Comparison of ENCODE assay signal across 8 cellular contexts in the genomic region with DNA sequence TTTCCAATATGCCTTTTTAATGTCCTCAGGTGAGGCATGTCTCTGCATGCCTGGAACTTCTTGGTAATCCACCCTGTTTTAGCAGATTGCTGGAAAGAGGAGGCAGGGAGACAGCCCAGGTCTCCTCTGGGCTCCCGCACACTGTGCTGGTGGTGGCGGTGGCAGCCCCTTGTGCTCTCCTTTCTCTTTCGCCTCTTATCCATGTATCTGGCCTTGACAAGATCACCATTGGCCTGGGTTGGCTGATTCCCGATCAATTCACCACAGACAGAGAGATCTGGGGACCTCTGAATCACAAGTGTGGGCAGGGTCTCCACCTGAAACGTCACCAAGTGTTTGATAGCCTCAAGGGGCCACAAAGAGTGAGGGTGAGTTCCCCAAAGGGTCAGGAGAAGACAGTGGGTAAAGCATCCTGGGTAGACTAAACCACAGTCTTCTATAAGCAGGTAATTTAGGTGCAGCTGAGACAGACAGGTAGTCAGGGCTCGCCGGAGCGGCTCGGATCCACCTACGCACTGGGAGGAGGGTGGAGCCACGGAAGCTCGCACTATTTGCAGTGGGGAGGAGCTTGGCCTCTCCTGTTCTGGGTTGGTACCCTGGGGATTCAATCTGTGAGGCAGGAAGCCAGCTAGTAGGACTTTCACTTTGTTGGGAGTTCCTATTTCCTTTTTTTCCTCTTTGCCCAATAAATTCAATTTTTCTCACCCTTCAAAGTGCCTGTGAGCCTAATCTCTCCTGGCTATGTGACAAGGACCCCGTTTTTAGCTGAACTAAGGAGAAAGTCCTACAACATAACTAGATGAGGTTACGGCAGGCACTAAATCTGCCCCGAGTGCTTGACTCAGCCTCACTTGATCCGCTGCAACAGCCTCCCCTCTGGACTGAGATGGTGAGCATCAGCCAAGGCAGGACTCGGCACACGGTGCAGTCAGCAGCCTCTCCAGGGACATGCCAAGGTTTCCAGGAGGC. TPM values are rescaled to one million over a fixed set of nuclear protein-coding genes. Genes with fewer than 3 reads are reported as not detected.
DNase-seq lines count a peak whose midpoint lies in the region; ATAC-seq and TF ChIP-seq lines count a peak whose summit lies in the region.

No MANE protein-coding gene starts in this region.

- peak; percentile 53 for TF ChIP-seq POLR2A in GM19099 (IDR thresholded peaks at IDR 0.05; ENCODE audit: extremely low read depth, insufficient read length, low read depth)

- H3K9me3 Mint-ChIP-seq in activated T-cell treated with anti-CD3 and anti-CD28 coated beads, Interleukin-2, amount 50 U/mL, for 72 hours: peaks cover 0 to 2% of the 10 kb centered on the region in 2 donors

- DNase-seq in AG20443 (ENCODE audit: low spot score) (peak; percentile 69), NCI-H510A (lab: John Stamatoyannopoulos, UW) (peak; percentile 85), head of caudate nucleus (peak; percentile 34 to 92 (median 74)), retinal pigment epithelial cell (ENCODE audit: low read depth) (peak; percentile 87), HEK293T (ENCODE audit: extremely low spot score) (no peak)
- peak; percentile 63 to 70 for DNase-seq in activated T-cell treated with anti-CD3 and anti-CD28 coated beads, Interleukin-2, amount 50 U/mL, for 72 hours

- H3K4me3 Mint-ChIP-seq in activated T-cell treated with anti-CD3 and anti-CD28 coated beads, Interleukin-2, amount 50 U/mL, for 72 hours: peak overlapping the region; percentile 73 to 81

- no peak for TF ChIP-seq CTCF in retinal pigment epithelial cell (conservative IDR thresholded peaks at IDR 0.05; ENCODE audit: low read depth, low read length)

- ATAC-seq in HG03108 (IDR thresholded peaks at IDR 0.05; ENCODE audit: unreplicated experiment): peak; percentile 96
- peak; percentile 92 to 94 for ATAC-seq in activated T-cell treated with anti-CD3 and anti-CD28 coated beads, Interleukin-2, amount 50 U/mL, for 72 hours (replicated peaks in 1 of 2)

- CTCF ChIA-PET in HEK293T (lab: Yijun Ruan, JAX): interaction anchor here (1.0 kb wide), 1 partner anchor 66 kb away, joined by 3 read pairs; no protein-coding TSS in a partner anchor

- peaks cover 0 to 3% of the 10 kb centered on the region in 2 donors for H3K36me3 Mint-ChIP-seq in activated T-cell treated with anti-CD3 and anti-CD28 coated beads, Interleukin-2, amount 50 U/mL, for 72 hours (ENCODE audit: insufficient read depth in 2 of 2)

- peak overlapping the region; percentile 67 for H3K27ac Mint-ChIP-seq in activated T-cell treated with anti-CD3 and anti-CD28 coated beads, Interleukin-2, amount 50 U/mL, for 72 hours

- H3K4me1 Mint-ChIP-seq in activated T-cell treated with anti-CD3 and anti-CD28 coated beads, Interleukin-2, amount 50 U/mL, for 72 hours (ENCODE audit: low read depth): peaks cover 22% of the 10 kb centered on the region

- intact Hi-C loops in head of caudate nucleus (cut with DNase I): no loop called here

- H3K4me3 ChIP-seq in retinal pigment epithelial cell (ENCODE audit: low read length): peak overlapping the region; percentile 19

- POLR2A ChIA-PET in HEK293T (lab: Yijun Ruan, JAX): interaction anchor here (0.9 to 1.3 kb wide), 5 partner anchors 11 to 132 kb away, joined by 3 to 5 read pairs (median 4); no protein-coding TSS in a partner anchor

- peaks cover 9% of the 10 kb centered on the region for H3K27me3 Mint-ChIP-seq in activated T-cell treated with anti-CD3 and anti-CD28 coated beads, Interleukin-2, amount 50 U/mL, for 72 hours (ENCODE audit: low read depth)

TF ChIP-seq in HEK293T, 16 proteins besides CTCF, POLR2A, EP300 and RAD21:
- TF ChIP-seq L3MBTL2 (conservative IDR thresholded peaks at IDR 0.05): no peak
- no peak for TF ChIP-seq SUZ12 (IDR thresholded peaks at IDR 0.05)
- no peak for TF ChIP-seq NFRKB (IDR thresholded peaks at IDR 0.05)
- TF ChIP-seq SP1 (IDR thresholded peaks at IDR 0.05): no peak
- TF ChIP-seq, protein P1, sequence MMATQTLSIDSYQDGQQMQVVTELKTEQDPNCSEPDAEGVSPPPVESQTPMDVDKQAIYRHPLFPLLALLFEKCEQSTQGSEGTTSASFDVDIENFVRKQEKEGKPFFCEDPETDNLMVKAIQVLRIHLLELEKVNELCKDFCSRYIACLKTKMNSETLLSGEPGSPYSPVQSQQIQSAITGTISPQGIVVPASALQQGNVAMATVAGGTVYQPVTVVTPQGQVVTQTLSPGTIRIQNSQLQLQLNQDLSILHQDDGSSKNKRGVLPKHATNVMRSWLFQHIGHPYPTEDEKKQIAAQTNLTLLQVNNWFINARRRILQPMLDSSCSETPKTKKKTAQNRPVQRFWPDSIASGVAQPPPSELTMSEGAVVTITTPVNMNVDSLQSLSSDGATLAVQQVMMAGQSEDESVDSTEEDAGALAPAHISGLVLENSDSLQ (IDR thresholded peaks at IDR 0.05): no peak
- TF ChIP-seq ZNF384 (IDR thresholded peaks at IDR 0.05): no peak
- TF ChIP-seq TARDBP (IDR thresholded peaks at IDR 0.05): no peak
- TF ChIP-seq FOXM1 (IDR thresholded peaks at IDR 0.05; ENCODE audit: borderline replicate concordance): no peak
- no peak for TF ChIP-seq CTBP1 (IDR thresholded peaks at IDR 0.05; ENCODE audit: borderline replicate concordance)
- no peak for TF ChIP-seq HDGF (IDR thresholded peaks at IDR 0.05; ENCODE audit: borderline replicate concordance)
- no peak for TF ChIP-seq FOXK2 (IDR thresholded peaks at IDR 0.05)

RNA-seq across cellular contexts. Expression of gene SLC4A3, which starts 57.6 kb away (rescaled TPM):
- not detected for total RNA-seq in activated T-cell treated with anti-CD3 and anti-CD28 coated beads, Interleukin-2, amount 50 U/mL, for 72 hours
